Comparison of ENCODE assay signal across 7 cellular contexts in genomic region chr11:45917286-45917622, GRCh38. TPM values are rescaled to one million over a fixed set of nuclear protein-coding genes. Genes with fewer than 3 reads are reported as not detected.
DNase-seq lines count a peak whose midpoint lies in the region; ATAC-seq and TF ChIP-seq lines count a peak whose summit lies in the region.

No MANE protein-coding gene starts in this region.

- DNase-seq in OCI-LY7 (ENCODE audit: low spot score) = no peak
- no peak for DNase-seq in esophagus muscularis mucosa (ENCODE audit: extremely low spot score)
- DNase-seq in prostate gland (ENCODE audit: low spot score) = no peak
- no peak for DNase-seq in putamen (ENCODE audit: low spot score)
- no peak for DNase-seq in RKO (ENCODE audit: low spot score)
- no peak for DNase-seq in COLO829 (ENCODE audit: low spot score)

- ATAC-seq in GM21717 (IDR thresholded peaks at IDR 0.05; ENCODE audit: unreplicated experiment) = peak; percentile 1

- H3K36me3 ChIP-seq in OCI-LY7 (ENCODE audit: insufficient read depth, low read length) = peaks cover 35% of the 10 kb centered on the region
- peaks cover 25 to 41% (median 39%) of the 10 kb centered on the region in 4 donors for H3K36me3 ChIP-seq in esophagus muscularis mucosa
- H3K36me3 ChIP-seq in prostate gland = peaks cover 0 to 10% of the 10 kb centered on the region in 2 donors

- CTCF ChIA-PET in OCI-LY7 (lab: Charles Lee; ENCODE audit: unreplicated experiment) = interaction anchor here (1.0 kb wide), 2 partner anchors 18 to 48 kb away, joined by 3 read pairs; no protein-coding TSS in a partner anchor

- no peak for TF ChIP-seq EP300 in esophagus muscularis mucosa (IDR thresholded peaks at IDR 0.05)

- 0 out of 2 replicates have a peak overlapping the region, but pooled peaks have one; percentile 20 for H2AFZ ChIP-seq in OCI-LY7 (ENCODE audit: low read length)

- TF ChIP-seq POLR2A in esophagus muscularis mucosa (IDR thresholded peaks at IDR 0.05; ENCODE audit: low read depth) = no peak
- TF ChIP-seq POLR2A in prostate gland (IDR thresholded peaks at IDR 0.05) = no peak

- H3K4me3 ChIP-seq in OCI-LY7 (ENCODE audit: low read depth, low read length, poor library complexity, severe bottlenecking) = peak overlapping the region; percentile 93
- H3K4me3 ChIP-seq in esophagus muscularis mucosa = peak overlapping the region; percentile 70 to 98 (median 78)
- peak overlapping the region; percentile 60 to 74 for H3K4me3 ChIP-seq in prostate gland

- H3K27me3 ChIP-seq in esophagus muscularis mucosa = peaks cover 0 to 15% (median 4%) of the 10 kb centered on the region in 4 donors
- no peaks in the 10 kb centered on the region for H3K27me3 ChIP-seq in prostate gland (replicated peaks; ENCODE audit: insufficient read depth)

- 26% methylated on average over 3 of the region's 16 CpGs for WGBS in esophagus muscularis mucosa
- WGBS in prostate gland = 4% methylated on average over 16 of the region's 16 CpGs

- POLR2A ChIA-PET in OCI-LY7 (lab: Charles Lee) = interaction anchor here (0.6 to 4.5 kb wide), 6 partner anchors 11 to 173 kb away, joined by 3 to 33 read pairs (median 4); no protein-coding TSS in a partner anchor

- peaks cover 36% of the 10 kb centered on the region for H3K4me1 ChIP-seq in OCI-LY7 (ENCODE audit: insufficient read depth, low read length, poor library complexity, severe bottlenecking)
- H3K4me1 ChIP-seq in esophagus muscularis mucosa = peaks cover 19 to 41% (median 35%) of the 10 kb centered on the region in 4 donors
- H3K4me1 ChIP-seq in prostate gland (replicated peaks) = peaks cover 21% of the 10 kb centered on the region

- H3K27ac ChIP-seq in OCI-LY7 (ENCODE audit: low read depth, low read length, poor library complexity, severe bottlenecking) = peak overlapping the region; percentile 88
- H3K27ac ChIP-seq in esophagus muscularis mucosa (replicated peaks in 1 of 4) = peak overlapping the region; percentile 81 to 96 (median 92)
- H3K27ac ChIP-seq in prostate gland = peak overlapping the region; percentile 89 to 90

- no peaks in the 10 kb centered on the region for H3K9me2 ChIP-seq in OCI-LY7 (ENCODE audit: insufficient read depth, low read length)

- peaks cover 16% of the 10 kb centered on the region for H3K79me2 ChIP-seq in OCI-LY7 (ENCODE audit: insufficient read depth, low read depth, low read length)

- no peaks in the 10 kb centered on the region for H4K20me1 ChIP-seq in OCI-LY7 (ENCODE audit: insufficient read depth, low read length)

- TF ChIP-seq CTCF in OCI-LY7 (conservative IDR thresholded peaks at IDR 0.05; ENCODE audit: low read length) = no peak
- TF ChIP-seq CTCF in esophagus muscularis mucosa (IDR thresholded peaks at IDR 0.05) = no peak
- no peak for TF ChIP-seq CTCF in prostate gland (IDR thresholded peaks at IDR 0.05)

- intact Hi-C loops in OCI-LY7 (cut with micrococcal nuclease; ENCODE audit: unreplicated experiment) (loop anchor here (5.0 kb wide), 1 partner anchor 200 kb away; no protein-coding TSS in a partner anchor), esophagus muscularis mucosa (cut with DNase I) (no loop called here), prostate gland (cut with DNase I) (loop anchor here (5.0 kb wide), 1 partner anchor 70 kb away; the partner anchor contains the start of gene CRY2)

- BruUV-seq in OCI-LY7 (replicated peaks; lab: Mats Ljungman, UMichigan) = no TSS peak

- peak overlapping the region; percentile 89 for H3K4me2 ChIP-seq in OCI-LY7 (ENCODE audit: low read length)

- H3K9me3 ChIP-seq in OCI-LY7 (ENCODE audit: low read length) (no peaks in the 10 kb centered on the region), esophagus muscularis mucosa (no peaks in the 10 kb centered on the region), prostate gland (no peaks in the 10 kb centered on the region)

RNA-seq across cellular contexts. Expression of gene PEX16, which starts 0.4 kb away (rescaled TPM):
- total RNA-seq in OCI-LY7 (2014; rRNA removed; shearing (Covaris generic)) = 41.0 TPM in 2 replicates
- total RNA-seq in OCI-LY7 (2022) (42.1 and 43.9 TPM in 2 replicates), esophagus muscularis mucosa (10 to 100 TPM; 15.4 to 32.2 (median 23.2) TPM), prostate gland (10 to 100 TPM; 31.8 to 35.4 TPM)

RNA-seq across cellular contexts. Expression of gene LARGE2, which starts 5.2 kb away (rescaled TPM):
- 0.08 and 0.60 TPM in 2 replicates for total RNA-seq in OCI-LY7 (2014; rRNA removed; shearing (Covaris generic))
- total RNA-seq in OCI-LY7 (2022) = 1.00 and 1.3 TPM in 2 replicates
- under 1 TPM in 1 of 4 donors, not detected in 3; 0.17 TPM for total RNA-seq in esophagus muscularis mucosa
- total RNA-seq in prostate gland = 10 to 100 TPM; 20.2 to 33.6 TPM

RNA-seq across cellular contexts. Expression of gene FREY1, which starts 10.2 kb away (rescaled TPM):
- total RNA-seq in OCI-LY7 (2014; rRNA removed; shearing (Covaris generic)) = 2.4 and 3.3 TPM in 2 replicates
- total RNA-seq in OCI-LY7 (2022) = 3.7 and 4.3 TPM in 2 replicates
- 1 to 10 TPM in 3 of 4 donors, under 1 TPM in 1; 0.65 to 3.7 (median 1.4) TPM for total RNA-seq in esophagus muscularis mucosa
- 1 to 10 TPM in 1 of 2 donors, under 1 TPM in 1; 0.59 to 2.8 TPM for total RNA-seq in prostate gland

RNA-seq across cellular contexts. Expression of gene MAPK8IP1, which starts 31.8 kb away (rescaled TPM):
- 2.2 and 2.9 TPM in 2 replicates for total RNA-seq in OCI-LY7 (2014; rRNA removed; shearing (Covaris generic))
- total RNA-seq in OCI-LY7 (2022) (1.5 and 2.2 TPM in 2 replicates), esophagus muscularis mucosa (10 to 100 TPM in 3 of 4 donors, 1 to 10 TPM in 1; 7.5 to 20.6 (median 16.1) TPM), prostate gland (10 to 100 TPM; 19.8 to 46.9 TPM)

Comparison
In these comparisons a context has a peak if more than half of its experiments do, and no peak if none do; other contexts are left out.
1. RNA of gene LARGE2, which starts 5.2 kb away (total RNA-seq): 20.2 to 33.6 TPM in prostate gland; 0.08 to 1.3 TPM in OCI-LY7 and 0.17 TPM in esophagus muscularis mucosa; every median in the first group is over 4 times any median in the second.
2. Peak in every context shown above with its lines, with median percentiles within 50 percentile points of each other: H3K27ac ChIP-seq and H3K4me3 ChIP-seq.